Comparison of ENCODE assay signal across 24 cellular contexts in the genomic region with DNA sequence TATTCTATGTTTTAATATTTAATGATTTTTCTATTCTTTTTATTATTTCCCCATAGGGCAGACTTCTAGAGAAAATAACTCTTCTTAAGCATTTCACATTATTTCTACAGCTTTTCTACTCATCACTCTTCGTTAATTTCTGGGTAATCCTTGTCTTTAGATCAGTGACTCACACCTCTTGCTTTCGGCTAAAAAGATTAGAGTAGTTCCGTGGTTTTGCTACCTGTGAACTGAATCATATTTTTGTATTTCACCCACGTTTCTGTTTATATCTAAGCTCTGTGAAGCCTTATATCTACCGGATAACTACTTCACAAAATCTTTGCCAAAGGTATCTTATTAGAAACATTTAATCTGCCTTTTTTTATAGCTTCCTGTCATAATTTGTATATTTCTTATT.
"Had no signal": no experiment of that assay in that cellular context is flagged by ENCODE, and none has a peak within 500 bp of the region (broad histone marks: within the 10 kb centered on the region; RNA-seq: fewer than 3 reads in every experiment).

No MANE protein-coding gene starts in this region.

- H3K4me3 Mint-ChIP-seq: immature natural killer cell; natural killer cell; nephron progenitor cell; neural progenitor cell; stimulated activated effector memory CD8-positive, alpha-beta T cell treated with anti-CD3 and anti-CD28 coated beads, Interleukin-12 subunit alpha, Interleukin-12 subunit beta, amount 100 ng/mL, for 72 hours; stimulated activated naive CD8-positive, alpha-beta T cell treated with anti-CD3 and anti-CD28 coated beads, Interleukin-15, Interleukin-2, amounts not matched to agents 100 ng/mL and 50 ng/mL, for 24 hours had no signal

- H3K27ac Mint-ChIP-seq: naive B cell; natural killer cell; nephron progenitor cell; neural progenitor cell; progenitor cell of endocrine pancreas; stimulated activated effector memory CD8-positive, alpha-beta T cell treated with anti-CD3 and anti-CD28 coated beads, Interleukin-12 subunit alpha, Interleukin-12 subunit beta, amount 100 ng/mL, for 72 hours; stimulated activated naive CD8-positive, alpha-beta T cell treated with anti-CD3 and anti-CD28 coated beads, Interleukin-15, Interleukin-2, amounts not matched to agents 100 ng/mL and 50 ng/mL, for 24 hours had no signal

- H3K4me1 Mint-ChIP-seq: naive B cell; natural killer cell; neural progenitor cell; stimulated activated effector memory CD8-positive, alpha-beta T cell treated with anti-CD3 and anti-CD28 coated beads, Interleukin-12 subunit alpha, Interleukin-12 subunit beta, amount 100 ng/mL, for 72 hours had no signal

- H3K4me3 ChIP-seq: heart left ventricle, left ventricle myocardium inferior, lung, neural progenitor cell, ovary, right atrium auricular region, right lobe of liver, suprapubic skin, thoracic aorta, tibial artery, upper lobe of right lung had no signal

- H3K27me3 Mint-ChIP-seq: naive B cell; stimulated activated naive CD8-positive, alpha-beta T cell treated with anti-CD3 and anti-CD28 coated beads, Interleukin-15, Interleukin-2, amounts not matched to agents 100 ng/mL and 50 ng/mL, for 24 hours had no signal

- H3K36me3 Mint-ChIP-seq: immature natural killer cell; naive B cell; natural killer cell; neural progenitor cell; stimulated activated effector memory CD8-positive, alpha-beta T cell treated with anti-CD3 and anti-CD28 coated beads, Interleukin-12 subunit alpha, Interleukin-12 subunit beta, amount 100 ng/mL, for 72 hours had no signal

- H3K9ac ChIP-seq: neural progenitor cell had no signal

- H3K36me3 ChIP-seq: heart left ventricle, left ventricle myocardium inferior, neural progenitor cell, neutrophil, ovary, right atrium auricular region, right lobe of liver, suprapubic skin, thoracic aorta, tibial artery, upper lobe of right lung had no signal

- H3K4me1 ChIP-seq: right lobe of liver, suprapubic skin, tibial artery, upper lobe of right lung had no signal

- H3K4me2 ChIP-seq: neural progenitor cell had no signal

- ATAC-seq: heart left ventricle; natural killer cell; right lobe of liver; stimulated activated effector memory CD8-positive, alpha-beta T cell treated with anti-CD3 and anti-CD28 coated beads, Interleukin-12 subunit alpha, Interleukin-12 subunit beta, amount 100 ng/mL, for 72 hours; upper lobe of right lung had no signal

- H3K27ac ChIP-seq: heart left ventricle, left ventricle myocardium inferior, neural progenitor cell, neutrophil, ovary, right atrium auricular region, right lobe of liver, suprapubic skin, thoracic aorta, tibial artery, upper lobe of right lung had no signal

- DNase-seq: heart left ventricle; hypothalamus; immature natural killer cell; kidney; left ventricle myocardium inferior; mesenchymal stem cell; naive B cell; natural killer cell; nephron progenitor cell; ovary; right lobe of liver; stimulated activated CD4-positive, alpha-beta T cell treated with anti-CD3 and anti-CD28 coated beads, Interleukin-4, amount 100 ng/mL, for 24 hours; stimulated activated naive CD4-positive, alpha-beta T cell; tibial artery; upper lobe of right lung had no signal

- H3K9me3 ChIP-seq: neutrophil, ovary, right lobe of liver, suprapubic skin, tibial artery, upper lobe of right lung had no signal

- H3K27me3 ChIP-seq: heart left ventricle, neural progenitor cell, neutrophil, ovary, right atrium auricular region, right lobe of liver, suprapubic skin, tibial artery, upper lobe of right lung had no signal

- H2AFZ ChIP-seq: neural progenitor cell had no signal
